9 cellular contexts compared by ENCODE assay signal in the genomic region with DNA sequence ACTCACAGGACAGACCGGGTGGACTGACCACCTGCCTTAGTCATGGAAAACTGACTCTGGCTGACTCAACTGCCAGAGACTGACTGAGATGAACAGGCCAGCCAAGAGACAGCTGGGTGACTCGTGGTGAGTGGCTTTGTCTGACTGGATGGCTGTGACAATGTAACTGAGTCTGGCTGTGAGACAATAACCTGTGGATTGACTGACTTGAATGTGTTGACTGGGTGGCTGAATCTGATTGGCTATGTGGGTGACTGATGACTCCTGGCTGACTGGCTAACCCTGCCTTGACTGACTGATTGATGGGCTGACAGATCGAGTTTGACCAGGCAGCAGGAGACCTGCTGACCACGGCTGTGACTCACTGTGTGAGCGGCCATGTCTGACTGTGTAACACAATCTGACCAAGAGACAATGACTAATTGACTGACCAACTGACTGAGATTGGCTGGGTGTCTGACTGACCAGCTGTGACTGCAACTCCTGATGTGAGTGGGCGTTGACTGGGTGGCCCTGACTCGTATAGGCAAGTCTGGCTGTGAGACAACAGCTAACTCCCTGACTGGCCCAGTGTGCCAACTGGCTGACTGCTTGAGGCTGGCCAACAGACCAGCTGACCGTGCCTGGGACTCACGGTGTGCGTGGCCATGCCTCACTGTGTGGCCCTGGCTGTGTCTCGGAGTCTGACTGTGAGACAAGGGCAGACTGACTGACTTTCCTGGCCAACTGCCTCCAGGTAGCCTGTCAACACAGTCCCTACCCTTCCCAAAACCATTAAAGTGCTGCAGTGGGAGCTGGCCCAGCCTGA.
DNase-seq lines count a peak whose midpoint lies in the region; ATAC-seq and TF ChIP-seq lines count a peak whose summit lies in the region.
"Had no signal": no experiment of that assay in that cellular context is flagged by ENCODE, and none has a peak within 500 bp of the region (broad histone marks: within the 10 kb centered on the region; RNA-seq: fewer than 3 reads in every experiment).

No MANE protein-coding gene starts in this region.

- TF ChIP-seq CTCF in GM13976 (IDR thresholded peaks at IDR 0.05; ENCODE audit: borderline replicate concordance, control extremely low read depth, extremely low read depth, insufficient read depth, missing control alignments) (no peak), brain microvascular endothelial cell (IDR thresholded peaks at IDR 0.05; ENCODE audit: low read depth, low read length, missing control alignments) (no peak)

- H3K27ac ChIP-seq in brain microvascular endothelial cell = peak overlapping the region; percentile 61
- H3K27ac ChIP-seq in mesodermal cell (ENCODE audit: low read depth, low read length, severe bottlenecking) = peak overlapping the region; percentile 78
- peak overlapping the region; percentile 9 for H3K27ac ChIP-seq in thymus (ENCODE audit: low read depth)
- H3K27ac ChIP-seq: SK-N-MC had no signal

- H3K36me3 ChIP-seq in brain microvascular endothelial cell (replicated peaks) = no peaks in the 10 kb centered on the region
- no peaks in the 10 kb centered on the region for H3K36me3 ChIP-seq in mesodermal cell (ENCODE audit: control insufficient read depth, insufficient read depth, low read length)
- no peaks in the 10 kb centered on the region for H3K36me3 ChIP-seq in thymus (ENCODE audit: control insufficient read depth, insufficient read depth)

- peak; percentile 57 for DNase-seq in GM13976 (ENCODE audit: low spot score)
- peak; percentile 94 for DNase-seq in NCI-H226
- peak; percentile 98 for DNase-seq in brain microvascular endothelial cell
- DNase-seq in NCI-H446 treated with DMSO at 0.1 percent for 48 hours (lab: John Stamatoyannopoulos, UW) = no peak

- ATAC-seq in GM21723 (IDR thresholded peaks at IDR 0.05; ENCODE audit: unreplicated experiment) = no peak
- no peak for ATAC-seq in GM19035 (IDR thresholded peaks at IDR 0.05; ENCODE audit: unreplicated experiment)

- no peak overlapping the region for H3K4me3 ChIP-seq in brain microvascular endothelial cell (ENCODE audit: low read depth, low read length)
- no peak overlapping the region for H3K4me3 ChIP-seq in mesodermal cell (ENCODE audit: extremely low read depth, insufficient read depth, low read length, poor library complexity, severe bottlenecking)
- no peak overlapping the region for H3K4me3 ChIP-seq in thymus (ENCODE audit: low read length)
- H3K4me3 ChIP-seq: SK-N-MC had no signal

- in situ Hi-C loops in GM13976 (cut with MboI; ENCODE audit: low sequenced_read_pairs, unreplicated experiment) = no loop called here
- in situ Hi-C loops in brain microvascular endothelial cell (cut with HindIII; ENCODE audit: low pct_ligation_motif_present, low sequenced_read_pairs) = no loop called here

- WGBS in mesodermal cell (ENCODE audit: insufficient coverage in 2 of 2), 2 experiments = 82 to 87% methylated on average over 11 of the region's 11 CpGs
- 94% methylated on average over 11 of the region's 11 CpGs for WGBS in thymus

- H3K9me3 ChIP-seq in mesodermal cell (ENCODE audit: control insufficient read depth, low read length) (peaks cover 4% of the 10 kb centered on the region), thymus (ENCODE audit: control insufficient read depth) (no peaks in the 10 kb centered on the region)

- H3K4me1 ChIP-seq in mesodermal cell (ENCODE audit: control insufficient read depth, insufficient read depth, low read length, poor library complexity, severe bottlenecking) = peaks cover 18% of the 10 kb centered on the region
- H3K4me1 ChIP-seq in thymus (ENCODE audit: control insufficient read depth, insufficient read depth, low read length) = peaks cover 3% of the 10 kb centered on the region

- no peaks in the 10 kb centered on the region for H3K27me3 ChIP-seq in brain microvascular endothelial cell (replicated peaks)
- no peaks in the 10 kb centered on the region for H3K27me3 ChIP-seq in thymus (ENCODE audit: control insufficient read depth, insufficient read depth)

Comparison
In these comparisons a context has a peak if more than half of its experiments do, and no peak if none do; other contexts are left out.
1. H3K27ac ChIP-seq: peak in every context shown above with its lines; median percentile 78 in mesodermal cell; 61 in brain microvascular endothelial cell; 9 in thymus.